In genomic region chr7:130943336-130943901, GRCh38 we compare ENCODE assay signal across 9 cellular contexts.
DNase-seq lines count a peak whose midpoint lies in the region; ATAC-seq and TF ChIP-seq lines count a peak whose summit lies in the region.
"Had no signal": no experiment of that assay in that cellular context is flagged by ENCODE, and none has a peak within 500 bp of the region (broad histone marks: within the 10 kb centered on the region; RNA-seq: fewer than 3 reads in every experiment).

No MANE protein-coding gene starts in this region.

- TF ChIP-seq EP300 in suprapubic skin (IDR thresholded peaks at IDR 0.05): no peak

- H3K4me3 ChIP-seq in CD4-positive, CD25-positive, alpha-beta regulatory T cell (ENCODE audit: low read depth, low read length): peak overlapping the region; percentile 95
- H3K4me3 ChIP-seq in kidney epithelial cell (ENCODE audit: low read depth, low read length): peak overlapping the region; percentile 21
- peak overlapping the region; percentile 41 for H3K4me3 ChIP-seq in suprapubic skin
- H3K4me3 ChIP-seq: lung had no signal

- no peaks in the 10 kb centered on the region for H3K9me3 ChIP-seq in CD4-positive, CD25-positive, alpha-beta regulatory T cell (ENCODE audit: control insufficient read depth in 2 of 2, low read length in 2 of 2)
- no peaks in the 10 kb centered on the region for H3K9me3 ChIP-seq in suprapubic skin

- peaks cover 25% of the 10 kb centered on the region for H3K36me3 ChIP-seq in CD4-positive, CD25-positive, alpha-beta regulatory T cell (ENCODE audit: control insufficient read depth, insufficient read depth, low read length)
- no peaks in the 10 kb centered on the region for H3K36me3 ChIP-seq in kidney epithelial cell (ENCODE audit: control insufficient read depth, insufficient read depth, low read length)
- H3K36me3 ChIP-seq in suprapubic skin: no peaks in the 10 kb centered on the region

- peaks cover 12% of the 10 kb centered on the region for H3K27me3 Mint-ChIP-seq in CD4-positive, CD25-positive, alpha-beta regulatory T cell

- no peak for ATAC-seq in CD4-positive, CD25-positive, alpha-beta regulatory T cell (ENCODE audit: low read depth in 2 of 2)
- ATAC-seq in HG02970 (IDR thresholded peaks at IDR 0.05; ENCODE audit: low FRiP score, unreplicated experiment) (no peak), GM19463 (IDR thresholded peaks at IDR 0.05; ENCODE audit: unreplicated experiment) (no peak)

- no peaks in the 10 kb centered on the region for H3K27me3 ChIP-seq in CD4-positive, CD25-positive, alpha-beta regulatory T cell (ENCODE audit: control insufficient read depth, insufficient read depth, low read length)
- no peaks in the 10 kb centered on the region for H3K27me3 ChIP-seq in kidney epithelial cell (ENCODE audit: control insufficient read depth, insufficient read depth, low read length)
- H3K27me3 ChIP-seq in suprapubic skin: no peaks in the 10 kb centered on the region

- H3K4me1 Mint-ChIP-seq in CD4-positive, CD25-positive, alpha-beta regulatory T cell: peaks cover 61 to 94% (median 79%) of the 10 kb centered on the region in 4 donors

- TF ChIP-seq POLR2A in suprapubic skin (IDR thresholded peaks at IDR 0.05): no peak

- TF ChIP-seq CTCF in kidney epithelial cell (IDR thresholded peaks at IDR 0.05; ENCODE audit: insufficient read depth, low read length, poor library complexity, severe bottlenecking): no peak
- no peak for TF ChIP-seq CTCF in suprapubic skin (IDR thresholded peaks at IDR 0.05)

- peak overlapping the region in 2 of 3 donors; percentile 87 to 96 for H3K27ac Mint-ChIP-seq in CD4-positive, CD25-positive, alpha-beta regulatory T cell

- peak overlapping the region; percentile 85 to 99 (median 92) for H3K4me3 Mint-ChIP-seq in CD4-positive, CD25-positive, alpha-beta regulatory T cell

- H3K9me3 Mint-ChIP-seq in CD4-positive, CD25-positive, alpha-beta regulatory T cell: no peaks in the 10 kb centered on the region

- H3K36me3 Mint-ChIP-seq in CD4-positive, CD25-positive, alpha-beta regulatory T cell: peaks cover 28% of the 10 kb centered on the region

- peak in 2 of 3 donors; percentile 62 to 66 for DNase-seq in CD4-positive, CD25-positive, alpha-beta regulatory T cell
- peak; percentile 85 for DNase-seq in LHCN-M2 (ENCODE audit: low read depth)
- DNase-seq in kidney epithelial cell (ENCODE audit: low read depth): no peak
- DNase-seq in suprapubic skin (ENCODE audit: low spot score in 2 of 2): no peak
- no peak for DNase-seq in iPS-NIHi11 (ENCODE audit: low spot score)

- WGBS in suprapubic skin: 11% methylated on average over 9 of the region's 9 CpGs

- H3K4me1 ChIP-seq in CD4-positive, CD25-positive, alpha-beta regulatory T cell (ENCODE audit: control insufficient read depth, insufficient read depth, low read length, poor library complexity, severe bottlenecking): peaks cover 88% of the 10 kb centered on the region
- H3K4me1 ChIP-seq in suprapubic skin: peaks cover 60% of the 10 kb centered on the region

- H3K27ac ChIP-seq in CD4-positive, CD25-positive, alpha-beta regulatory T cell (ENCODE audit: insufficient read depth, low read length, poor library complexity, severe bottlenecking): peak overlapping the region; percentile 97
- H3K27ac ChIP-seq in angular gyrus (ENCODE audit: low read depth, low read length): peak overlapping the region; percentile 10
- peak overlapping the region; percentile 85 for H3K27ac ChIP-seq in suprapubic skin

Comparison
In these comparisons a context has a peak if more than half of its experiments do, and no peak if none do; other contexts are left out.
1. DNase-seq: peak in CD4-positive, CD25-positive, alpha-beta regulatory T cell (2 of 3) and LHCN-M2 (single experiment); none in kidney epithelial cell (single experiment), suprapubic skin (0 of 2) and iPS-NIHi11 (single experiment).
2. H3K27ac ChIP-seq: peak in every context shown above with its lines; median percentile 97 in CD4-positive, CD25-positive, alpha-beta regulatory T cell; 85 in suprapubic skin; 10 in angular gyrus.
3. H3K4me3 ChIP-seq: peak in every context shown above with its lines; median percentile 95 in CD4-positive, CD25-positive, alpha-beta regulatory T cell; 41 in suprapubic skin; 21 in kidney epithelial cell.